ENCODE assay signal across 1 cellular context in genomic region chr2:179410552-179411356, GRCh38.
TF ChIP-seq lines count a peak whose summit lies in the region.

No MANE protein-coding gene starts in this region.

TF ChIP-seq in HepG2, 621 proteins besides CTCF, POLR2A, EP300 and RAD21 (continued from another document and continues in another):
- TF ChIP-seq ZBTB25 (CRISPR knock-in tag; IDR thresholded peaks at IDR 0.05) = peak; percentile 26; the same call in 1 of the 2 replicates
- TF ChIP-seq ZNF331 (CRISPR knock-in tag; IDR thresholded peaks at IDR 0.05) = peak; percentile 51; the same call in 1 of the 2 replicates
- TF ChIP-seq MXI1 (IDR thresholded peaks at IDR 0.05; ENCODE audit: borderline replicate concordance, low read depth, low read length) = 0 out of 3 replicates have a peak, but pooled peaks have one; percentile 27
- no peak for TF ChIP-seq SRF (IDR thresholded peaks at IDR 0.05; ENCODE audit: low read depth, low read length)
- no peak for TF ChIP-seq KDM4B (CRISPR knock-in tag; IDR thresholded peaks at IDR 0.05)
- peak; percentile 94 for TF ChIP-seq SMC3 (IDR thresholded peaks at IDR 0.05; ENCODE audit: low read length)
- TF ChIP-seq SOX5 (CRISPR knock-in tag; IDR thresholded peaks at IDR 0.05; ENCODE audit: borderline replicate concordance) = no peak
- TF ChIP-seq HOXA5 (CRISPR knock-in tag; IDR thresholded peaks at IDR 0.05) = no peak
- no peak for TF ChIP-seq ZNF34 (CRISPR knock-in tag; IDR thresholded peaks at IDR 0.05; ENCODE audit: borderline replicate concordance)
- no peak for TF ChIP-seq PRPF4 (IDR thresholded peaks at IDR 0.05; ENCODE audit: low read depth, low read length, poor library complexity, severe bottlenecking)
- TF ChIP-seq ZNF672 (CRISPR knock-in tag; IDR thresholded peaks at IDR 0.05) = no peak
- no peak for TF ChIP-seq SAP130 (CRISPR knock-in tag; IDR thresholded peaks at IDR 0.05; ENCODE audit: low read depth)
- TF ChIP-seq ZNF710 (CRISPR knock-in tag; IDR thresholded peaks at IDR 0.05; ENCODE audit: borderline replicate concordance) = no peak
- no peak for TF ChIP-seq ZNF503 (CRISPR knock-in tag; IDR thresholded peaks at IDR 0.05)
- no peak for TF ChIP-seq YEATS4 (CRISPR knock-in tag; IDR thresholded peaks at IDR 0.05; ENCODE audit: borderline replicate concordance)
- TF ChIP-seq BCL3 (CRISPR knock-in tag; IDR thresholded peaks at IDR 0.05) = no peak
- no peak for TF ChIP-seq ZNF460 (CRISPR knock-in tag; IDR thresholded peaks at IDR 0.05; ENCODE audit: borderline replicate concordance)
- no peak for TF ChIP-seq TBP (CRISPR knock-in tag; IDR thresholded peaks at IDR 0.05)
- TF ChIP-seq ZBTB43 (CRISPR knock-in tag; conservative IDR thresholded peaks at IDR 0.05) = no peak
- no peak for TF ChIP-seq ZNF703 (CRISPR knock-in tag; IDR thresholded peaks at IDR 0.05; ENCODE audit: borderline replicate concordance)
- TF ChIP-seq HNRNPLL (IDR thresholded peaks at IDR 0.05; ENCODE audit: low read depth, low read length, poor library complexity, severe bottlenecking) = no peak
- TF ChIP-seq IKZF1 (IDR thresholded peaks at IDR 0.05) = no peak
- no peak for TF ChIP-seq NBN (conservative IDR thresholded peaks at IDR 0.05)
- TF ChIP-seq ZNF281 (CRISPR knock-in tag; IDR thresholded peaks at IDR 0.05; ENCODE audit: borderline replicate concordance) = no peak
- TF ChIP-seq ZKSCAN5 (CRISPR knock-in tag; IDR thresholded peaks at IDR 0.05) = no peak
- TF ChIP-seq ZNF317 (CRISPR knock-in tag; IDR thresholded peaks at IDR 0.05) = no peak
- TF ChIP-seq CERS6 (CRISPR knock-in tag; IDR thresholded peaks at IDR 0.05) = no peak
- 0 out of 2 replicates have a peak, but pooled peaks have one; percentile 14 for TF ChIP-seq DRAP1 (CRISPR knock-in tag; IDR thresholded peaks at IDR 0.05)
- no peak for TF ChIP-seq ZNF660 (CRISPR knock-in tag; IDR thresholded peaks at IDR 0.05; ENCODE audit: borderline replicate concordance, low read depth)
- peak; percentile 18; the same call in 1 of the 2 replicates for TF ChIP-seq GATAD2A (CRISPR knock-in tag; IDR thresholded peaks at IDR 0.05)
- TF ChIP-seq ZNF382 (CRISPR knock-in tag; IDR thresholded peaks at IDR 0.05; ENCODE audit: borderline replicate concordance) = no peak
- TF ChIP-seq ZNF17 (CRISPR knock-in tag; IDR thresholded peaks at IDR 0.05) = no peak
- no peak for TF ChIP-seq ZNF3 (CRISPR knock-in tag; IDR thresholded peaks at IDR 0.05)
- no peak for TF ChIP-seq MAF1 (CRISPR knock-in tag; IDR thresholded peaks at IDR 0.05; ENCODE audit: borderline replicate concordance)
- TF ChIP-seq RFX3 (CRISPR knock-in tag; IDR thresholded peaks at IDR 0.05) = no peak
- TF ChIP-seq MXD3 (CRISPR knock-in tag; IDR thresholded peaks at IDR 0.05) = no peak
- TF ChIP-seq ZGPAT (CRISPR knock-in tag; IDR thresholded peaks at IDR 0.05) = no peak
- no peak for TF ChIP-seq E2F2 (CRISPR knock-in tag; IDR thresholded peaks at IDR 0.05; ENCODE audit: borderline replicate concordance)
- TF ChIP-seq MIER2 (CRISPR knock-in tag; IDR thresholded peaks at IDR 0.05) = no peak
- no peak for TF ChIP-seq THRA (CRISPR knock-in tag; IDR thresholded peaks at IDR 0.05; ENCODE audit: borderline replicate concordance)
- no peak for TF ChIP-seq ZBTB3 (CRISPR knock-in tag; IDR thresholded peaks at IDR 0.05; ENCODE audit: borderline replicate concordance, low read depth)
- TF ChIP-seq TBL1XR1 (IDR thresholded peaks at IDR 0.05; ENCODE audit: borderline replicate concordance, low read length, partially characterized antibody) = no peak
- TF ChIP-seq CBFB (CRISPR knock-in tag; IDR thresholded peaks at IDR 0.05) = 0 out of 2 replicates have a peak, but pooled peaks have one; percentile 27
- 0 out of 2 replicates have a peak, but pooled peaks have one; percentile 9 for TF ChIP-seq KMT2A (CRISPR knock-in tag; IDR thresholded peaks at IDR 0.05)
- 0 out of 2 replicates have a peak, but pooled peaks have one; percentile 22 for TF ChIP-seq ATF2 (CRISPR knock-in tag; IDR thresholded peaks at IDR 0.05)
- 0 out of 2 replicates have a peak, but pooled peaks have one; percentile 43 for TF ChIP-seq ZFP37 (CRISPR knock-in tag; IDR thresholded peaks at IDR 0.05; ENCODE audit: borderline replicate concordance)
